In the genomic region with DNA sequence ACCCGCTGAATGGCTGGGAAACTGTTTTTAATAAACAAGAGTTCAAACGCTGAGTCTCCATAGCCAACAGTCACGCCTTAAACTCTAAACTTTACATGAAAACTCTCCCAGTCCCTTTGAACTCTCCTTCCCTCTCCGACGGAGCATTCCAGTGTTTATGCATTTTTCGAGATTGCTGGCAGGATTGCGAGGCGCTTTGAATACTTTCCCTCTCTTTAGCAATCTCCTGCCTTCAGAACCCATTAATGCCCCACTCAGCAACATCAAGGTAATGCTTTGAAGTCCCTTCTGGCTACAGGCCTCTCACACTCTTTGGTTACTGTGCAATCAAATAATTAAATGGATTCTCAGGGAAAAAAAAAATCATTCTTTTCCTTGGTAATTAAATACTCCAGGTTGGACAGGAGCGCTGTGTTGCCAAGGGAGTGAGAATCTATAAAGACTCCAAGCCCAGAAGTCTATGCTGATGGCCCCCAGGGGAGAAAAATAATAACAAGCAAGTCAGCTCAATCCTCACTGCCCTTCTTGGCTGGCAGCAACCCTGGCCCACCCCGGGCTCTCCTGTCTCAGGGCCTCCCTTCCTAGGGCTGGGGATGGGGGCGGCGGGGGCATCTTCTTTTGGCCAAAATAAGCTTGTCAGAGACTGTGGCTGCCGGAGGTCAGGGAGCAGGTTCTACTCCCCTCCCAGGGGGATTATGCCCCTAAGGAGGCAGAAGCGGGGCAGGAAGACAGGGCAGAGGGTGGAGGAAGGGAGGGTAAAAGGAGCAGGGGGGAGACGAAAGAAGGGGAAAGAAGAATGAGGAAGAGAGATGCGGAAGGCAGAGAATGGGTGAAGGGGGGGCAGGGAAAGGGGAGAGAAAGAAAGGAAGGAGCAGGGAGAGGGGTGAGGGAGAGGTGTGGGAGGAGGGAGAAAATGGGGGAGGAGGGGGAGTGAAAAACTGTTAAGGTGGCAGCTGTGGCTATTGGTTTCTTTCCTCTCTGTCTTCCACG, we compare ENCODE assay signal across 1 cellular context.
TF ChIP-seq lines count a peak whose summit lies in the region.

No MANE protein-coding gene starts in this region.

TF ChIP-seq in IMR-90, 13 proteins besides CTCF, POLR2A, EP300 and RAD21:
- TF ChIP-seq RCOR1 (IDR thresholded peaks at IDR 0.05; ENCODE audit: insufficient replicate concordance, low read length) = no peak
- TF ChIP-seq CEBPB (IDR thresholded peaks at IDR 0.05; ENCODE audit: low read depth, low read length) = peak; percentile 39; the same call in 1 of the 2 replicates
- peak; percentile 17; the same call in 1 of the 2 replicates for TF ChIP-seq BHLHE40 (IDR thresholded peaks at IDR 0.05; ENCODE audit: low read depth, low read length)
- TF ChIP-seq FOS (IDR thresholded peaks at IDR 0.05; ENCODE audit: low read depth, low read length) = no peak
